Comparison of ENCODE assay signal across 8 cellular contexts in the genomic region with DNA sequence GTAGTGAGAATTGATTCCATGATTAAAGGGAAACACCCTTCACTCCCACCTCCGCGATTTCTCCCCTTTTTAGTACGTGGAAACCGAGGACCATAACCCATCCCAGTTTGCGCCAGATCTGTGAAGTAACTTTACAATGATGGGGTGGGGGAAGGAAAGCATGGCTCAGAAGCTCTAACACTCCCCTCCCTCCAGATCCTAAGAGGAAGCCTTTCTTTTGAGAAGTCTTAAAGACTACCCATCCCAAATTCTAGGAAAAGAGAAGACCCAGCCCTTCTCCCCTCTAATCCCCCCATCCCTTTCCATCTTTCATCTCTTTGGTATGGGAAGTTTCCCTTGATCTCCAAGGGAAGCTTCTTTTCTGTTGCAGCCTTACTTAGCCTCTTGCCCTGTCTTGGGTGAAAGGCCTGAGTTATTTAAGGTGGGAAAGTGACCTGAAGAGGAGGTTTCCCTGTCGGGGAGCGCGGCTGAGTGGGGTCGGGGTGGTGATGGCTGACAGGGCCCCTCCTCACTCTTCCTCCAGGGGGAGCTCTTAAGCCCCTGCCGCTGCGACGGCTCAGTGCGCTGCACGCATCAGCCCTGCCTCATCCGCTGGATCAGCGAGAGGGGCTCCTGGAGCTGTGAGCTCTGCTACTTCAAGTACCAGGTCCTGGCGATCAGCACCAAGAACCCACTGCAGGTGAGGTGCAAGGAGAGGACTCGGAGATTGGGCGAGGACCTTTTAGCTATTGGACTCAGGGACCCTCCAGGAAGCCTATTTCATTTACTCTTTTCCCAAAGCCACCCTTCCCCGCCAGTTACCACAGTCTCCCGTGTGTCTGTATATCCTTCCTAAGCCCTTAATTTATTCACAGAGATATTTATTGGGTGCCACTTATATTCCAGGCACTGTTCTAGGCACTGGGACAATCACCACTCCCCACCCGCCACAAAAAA.
DNase-seq lines count a peak whose midpoint lies in the region; ATAC-seq and TF ChIP-seq lines count a peak whose summit lies in the region.

No MANE protein-coding gene starts in this region.

- CTCF ChIA-PET in HEK293T (lab: Yijun Ruan, JAX), result interaction anchor here (0.6 to 1.8 kb wide), 13 partner anchors 10 to 322 kb away, joined by 3 to 17 read pairs (median 3); partner anchors contain the start of genes CYP27B1, EEF1AKMT3 and TSPAN31
- CTCF ChIA-PET in activated naive CD4-positive, alpha-beta T cell treated with anti-CD3 and anti-CD28 coated beads, Interleukin-2, amount 10 ng/mL, durations not matched to agents 7 days and 5 days (lab: Charles Lee), result interaction anchor here (0.7 to 2.4 kb wide), 21 partner anchors 8 to 236 kb away, joined by 3 to 19 read pairs (median 6); partner anchors contain the start of genes CYP27B1, DDIT3, EEF1AKMT3 and METTL1

- H3K4me3 ChIP-seq in iPS-18c (ENCODE audit: insufficient read depth, low read depth, low read length), result peak overlapping the region; percentile 52; the same call in 1 of the 2 replicates

- H3K4me3 Mint-ChIP-seq in activated naive CD4-positive, alpha-beta T cell treated with anti-CD3 and anti-CD28 coated beads, Interleukin-2, amount 10 ng/mL, durations not matched to agents 7 days and 5 days, result peak overlapping the region; percentile 81

- peak overlapping the region; percentile 70 for H3K27ac Mint-ChIP-seq in activated naive CD4-positive, alpha-beta T cell treated with anti-CD3 and anti-CD28 coated beads, Interleukin-2, amount 10 ng/mL, durations not matched to agents 7 days and 5 days

- DNase-seq in COLO668 (lab: John Stamatoyannopoulos, UW; ENCODE audit: unreplicated experiment) (peak; percentile 45), HEK293T (ENCODE audit: extremely low spot score) (peak; percentile 78), SIG-M5 (lab: John Stamatoyannopoulos, UW) (peak; percentile 18), SKM-1 treated with dmso at 0.1 percent for 144 hours (lab: John Stamatoyannopoulos, UW; ENCODE audit: unreplicated experiment) (no peak)
- DNase-seq in activated naive CD4-positive, alpha-beta T cell treated with anti-CD3 and anti-CD28 coated beads, Interleukin-2, amount 10 ng/mL, durations not matched to agents 7 days and 5 days, result peak; percentile 77
- DNase-seq in stimulated activated CD4-positive, alpha-beta T cell treated with anti-CD3 and anti-CD28 coated beads, Interleukin-2, amount 100 ng/mL, for 48 hours, result peak; percentile 66 to 74

- peaks cover 4% of the 10 kb centered on the region for H3K27me3 Mint-ChIP-seq in activated naive CD4-positive, alpha-beta T cell treated with anti-CD3 and anti-CD28 coated beads, Interleukin-2, amount 10 ng/mL, durations not matched to agents 7 days and 5 days

- POLR2A ChIA-PET in HEK293T (lab: Yijun Ruan, JAX), result interaction anchor here (0.6 to 2.0 kb wide), 6 partner anchors 9 to 26 kb away, joined by 3 to 14 read pairs (median 6); partner anchors contain the start of genes EEF1AKMT3, METTL1, TSFM and TSPAN31

- ATAC-seq in GM21526 (IDR thresholded peaks at IDR 0.05; ENCODE audit: low FRiP score, unreplicated experiment), result no peak

- H3K36me3 Mint-ChIP-seq in activated naive CD4-positive, alpha-beta T cell treated with anti-CD3 and anti-CD28 coated beads, Interleukin-2, amount 10 ng/mL, durations not matched to agents 7 days and 5 days, result peaks cover 23% of the 10 kb centered on the region

- H3K9me3 Mint-ChIP-seq in activated naive CD4-positive, alpha-beta T cell treated with anti-CD3 and anti-CD28 coated beads, Interleukin-2, amount 10 ng/mL, durations not matched to agents 7 days and 5 days, result no peaks in the 10 kb centered on the region

- H3K9me3 ChIP-seq in iPS-18c (ENCODE audit: control insufficient read depth, insufficient read depth, low read length), result no peaks in the 10 kb centered on the region

- peaks cover 56% of the 10 kb centered on the region for H3K4me1 Mint-ChIP-seq in activated naive CD4-positive, alpha-beta T cell treated with anti-CD3 and anti-CD28 coated beads, Interleukin-2, amount 10 ng/mL, durations not matched to agents 7 days and 5 days

TF ChIP-seq in HEK293T, 16 proteins besides CTCF, POLR2A, EP300 and RAD21:
- TF ChIP-seq ARNT (IDR thresholded peaks at IDR 0.05), result no peak
- TF ChIP-seq TARDBP (IDR thresholded peaks at IDR 0.05), result no peak
- no peak for TF ChIP-seq LEF1 (IDR thresholded peaks at IDR 0.05; ENCODE audit: borderline replicate concordance)
- TF ChIP-seq BHLHE40 (IDR thresholded peaks at IDR 0.05; ENCODE audit: borderline replicate concordance), result no peak
- TF ChIP-seq FOXM1 (IDR thresholded peaks at IDR 0.05; ENCODE audit: borderline replicate concordance), result no peak
- peak; percentile 53 for TF ChIP-seq PKNOX1 (IDR thresholded peaks at IDR 0.05)
- TF ChIP-seq HDGF (IDR thresholded peaks at IDR 0.05; ENCODE audit: borderline replicate concordance), result no peak
TF ChIP-seq in HEK293T: peak in this region for 1.
